ENCODE assay signal across 1 cellular context in the genomic region with DNA sequence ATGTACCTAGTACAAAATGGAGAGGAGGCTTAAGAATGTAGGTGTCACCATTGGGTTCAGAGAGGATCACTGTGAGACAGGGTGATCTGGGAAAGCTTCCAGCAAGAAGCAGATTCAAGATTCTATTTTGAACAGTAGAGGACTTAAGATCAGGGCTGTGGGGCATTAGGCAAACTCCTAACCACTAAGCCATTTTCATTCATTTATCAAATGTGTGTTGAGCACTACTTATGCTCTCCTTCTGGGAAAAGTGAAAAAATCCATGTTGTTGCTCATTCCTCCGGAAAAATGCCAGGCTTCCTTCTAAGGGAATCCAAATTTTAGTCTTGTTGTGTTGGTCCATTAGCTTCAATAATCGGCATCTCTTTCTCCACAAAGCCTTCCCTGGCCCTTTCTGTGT.
TF ChIP-seq lines count a peak whose summit lies in the region.

No MANE protein-coding gene starts in this region.

TF ChIP-seq in IMR-90, 13 proteins besides CTCF, POLR2A, EP300 and RAD21:
- no peak for TF ChIP-seq MAZ (IDR thresholded peaks at IDR 0.05; ENCODE audit: borderline replicate concordance, low read depth, low read length)
- TF ChIP-seq MXI1 (IDR thresholded peaks at IDR 0.05; ENCODE audit: borderline replicate concordance, low read depth, low read length), result no peak
- TF ChIP-seq NFE2L2 (IDR thresholded peaks at IDR 0.05; ENCODE audit: low read depth, low read length), result no peak
- TF ChIP-seq RFX5 (IDR thresholded peaks at IDR 0.05; ENCODE audit: low read depth, low read length), result no peak
- TF ChIP-seq BHLHE40 (IDR thresholded peaks at IDR 0.05; ENCODE audit: low read depth, low read length), result no peak
- TF ChIP-seq CEBPB (IDR thresholded peaks at IDR 0.05; ENCODE audit: low read depth, low read length), result no peak
- TF ChIP-seq RCOR1 (IDR thresholded peaks at IDR 0.05; ENCODE audit: insufficient replicate concordance, low read length), result no peak
- no peak for TF ChIP-seq ELK1 (IDR thresholded peaks at IDR 0.05; ENCODE audit: borderline replicate concordance, low read depth, low read length)
- TF ChIP-seq SMC3 (IDR thresholded peaks at IDR 0.05; ENCODE audit: low read depth, low read length), result no peak
- TF ChIP-seq, protein P1, sequence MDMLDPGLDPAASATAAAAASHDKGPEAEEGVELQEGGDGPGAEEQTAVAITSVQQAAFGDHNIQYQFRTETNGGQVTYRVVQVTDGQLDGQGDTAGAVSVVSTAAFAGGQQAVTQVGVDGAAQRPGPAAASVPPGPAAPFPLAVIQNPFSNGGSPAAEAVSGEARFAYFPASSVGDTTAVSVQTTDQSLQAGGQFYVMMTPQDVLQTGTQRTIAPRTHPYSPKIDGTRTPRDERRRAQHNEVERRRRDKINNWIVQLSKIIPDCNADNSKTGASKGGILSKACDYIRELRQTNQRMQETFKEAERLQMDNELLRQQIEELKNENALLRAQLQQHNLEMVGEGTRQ (IDR thresholded peaks at IDR 0.05; ENCODE audit: low read depth, low read length), result no peak
